In genomic region chr12:1375323-1375722, GRCh38 we compare ENCODE assay signal across 16 cellular contexts.
A peak's percentile ranks its signal among the peaks of the same experiment; 100 is the strongest.
DNase-seq lines count a peak whose midpoint lies in the region; ATAC-seq and TF ChIP-seq lines count a peak whose summit lies in the region.
"Had no signal": no experiment of that assay in that cellular context is flagged by ENCODE, and none has a peak within 500 bp of the region (broad histone marks: within the 10 kb centered on the region; RNA-seq: fewer than 3 reads in every experiment).

No MANE protein-coding gene starts in this region.

- no peak for TF ChIP-seq POLR2A in Peyer's patch (IDR thresholded peaks at IDR 0.05)

- H3K9me3 ChIP-seq in Peyer's patch = no peaks in the 10 kb centered on the region
- H3K9me3 ChIP-seq: BE2C had no signal

- no peak overlapping the region for H3K4me3 ChIP-seq in Peyer's patch

- ATAC-seq in left lobe of liver = peak; percentile 73
- ATAC-seq in natural killer cell = no peak
- ATAC-seq: CD8-positive, alpha-beta T cell; HCT116 had no signal

- peaks cover 30 to 45% of the 10 kb centered on the region in 2 donors for H3K36me3 Mint-ChIP-seq in CD14-positive monocyte
- peaks cover 17% of the 10 kb centered on the region for H3K36me3 Mint-ChIP-seq in chondrocyte (ENCODE audit: low read depth)
- H3K36me3 Mint-ChIP-seq in osteocyte (ENCODE audit: unreplicated experiment) = peaks cover 32% of the 10 kb centered on the region
- peaks cover 7% of the 10 kb centered on the region for H3K36me3 Mint-ChIP-seq in natural killer cell

- H3K4me1 Mint-ChIP-seq in CD14-positive monocyte = peaks cover 9% of the 10 kb centered on the region
- H3K4me1 Mint-ChIP-seq in chondrocyte (ENCODE audit: low read depth) = peaks cover 27% of the 10 kb centered on the region
- H3K4me1 Mint-ChIP-seq in osteocyte (ENCODE audit: unreplicated experiment) = peaks cover 30% of the 10 kb centered on the region
- H3K4me1 Mint-ChIP-seq in natural killer cell = no peaks in the 10 kb centered on the region

- H3K4me3 Mint-ChIP-seq in CD14-positive monocyte (no peak overlapping the region), chondrocyte (ENCODE audit: unreplicated experiment) (no peak overlapping the region), osteocyte (ENCODE audit: unreplicated experiment) (no peak overlapping the region), natural killer cell (no peak overlapping the region)
- H3K4me3 Mint-ChIP-seq: CD8-positive, alpha-beta T cell had no signal

- no peaks in the 10 kb centered on the region for H3K27me3 ChIP-seq in Peyer's patch
- H3K27me3 ChIP-seq: BE2C had no signal

- no peak overlapping the region for H3K27ac ChIP-seq in Peyer's patch
- H3K27ac ChIP-seq: C4-2B, HL-60 had no signal

- H3K27me3 Mint-ChIP-seq in CD14-positive monocyte (ENCODE audit: low read depth in 3 of 3) (no peaks in the 10 kb centered on the region), chondrocyte (ENCODE audit: low read depth) (no peaks in the 10 kb centered on the region), osteocyte (ENCODE audit: unreplicated experiment) (no peaks in the 10 kb centered on the region), natural killer cell (ENCODE audit: low read depth in 2 of 2) (no peaks in the 10 kb centered on the region)

- peaks cover 0 to 10% (median 0%) of the 10 kb centered on the region in 3 donors for H3K36me3 ChIP-seq in Peyer's patch
- H3K36me3 ChIP-seq: BE2C had no signal

- H3K9me3 Mint-ChIP-seq in CD14-positive monocyte (peaks cover 0 to 6% (median 2%) of the 10 kb centered on the region in 7 donors), chondrocyte (ENCODE audit: low read depth) (no peaks in the 10 kb centered on the region), osteocyte (ENCODE audit: unreplicated experiment) (no peaks in the 10 kb centered on the region), natural killer cell (no peaks in the 10 kb centered on the region)
- H3K9me3 Mint-ChIP-seq: CD8-positive, alpha-beta T cell had no signal

- TF ChIP-seq CTCF in CD14-positive monocyte (IDR thresholded peaks at IDR 0.05) = no peak
- TF ChIP-seq CTCF in chondrocyte (IDR thresholded peaks at IDR 0.05) = no peak
- TF ChIP-seq CTCF in osteocyte (IDR thresholded peaks at IDR 0.05) = no peak
- TF ChIP-seq CTCF in Peyer's patch (IDR thresholded peaks at IDR 0.05) = no peak
- TF ChIP-seq CTCF in natural killer cell (IDR thresholded peaks at IDR 0.05) = no peak

- intact Hi-C loops in CD14-positive monocyte (cut with micrococcal nuclease) (no loop called here), natural killer cell (cut with micrococcal nuclease) (no loop called here)

- DNase-seq in CD14-positive monocyte (ENCODE audit: low spot score) = no peak
- DNase-seq in chondrocyte (ENCODE audit: low spot score) = no peak
- peak; percentile 62 for DNase-seq in left lobe of liver (ENCODE audit: low spot score)
- DNase-seq in osteocyte (ENCODE audit: extremely low spot score, unreplicated experiment) = no peak
- no peak for DNase-seq in Peyer's patch
- DNase-seq in NCI-H2171 treated with DMSO at 0.1 percent for 48 hours (lab: John Stamatoyannopoulos, UW) = no peak
- no peak for DNase-seq in natural killer cell
- DNase-seq: BE2C; CD8-positive, alpha-beta T cell; COR-L47; DMS53; GF-D8; GM23248 had no signal

- H3K4me1 ChIP-seq in Peyer's patch = no peaks in the 10 kb centered on the region
- H3K4me1 ChIP-seq: BE2C had no signal

- peak overlapping the region in 4 of 7 donors; percentile 2 to 89 (median 81) for H3K27ac Mint-ChIP-seq in CD14-positive monocyte
- H3K27ac Mint-ChIP-seq in chondrocyte (ENCODE audit: unreplicated experiment) = peak overlapping the region; percentile 9
- H3K27ac Mint-ChIP-seq in osteocyte (ENCODE audit: unreplicated experiment) = peak overlapping the region; percentile 92
- no peak overlapping the region for H3K27ac Mint-ChIP-seq in natural killer cell
- H3K27ac Mint-ChIP-seq: CD8-positive, alpha-beta T cell had no signal

Comparison
In these comparisons a context has a peak if more than half of its experiments do, and no peak if none do; other contexts are left out.
1. H3K27ac Mint-ChIP-seq: peak in CD14-positive monocyte (4 of 7), chondrocyte (single experiment) and osteocyte (single experiment); none in natural killer cell (0 of 2).